In the genomic region with DNA sequence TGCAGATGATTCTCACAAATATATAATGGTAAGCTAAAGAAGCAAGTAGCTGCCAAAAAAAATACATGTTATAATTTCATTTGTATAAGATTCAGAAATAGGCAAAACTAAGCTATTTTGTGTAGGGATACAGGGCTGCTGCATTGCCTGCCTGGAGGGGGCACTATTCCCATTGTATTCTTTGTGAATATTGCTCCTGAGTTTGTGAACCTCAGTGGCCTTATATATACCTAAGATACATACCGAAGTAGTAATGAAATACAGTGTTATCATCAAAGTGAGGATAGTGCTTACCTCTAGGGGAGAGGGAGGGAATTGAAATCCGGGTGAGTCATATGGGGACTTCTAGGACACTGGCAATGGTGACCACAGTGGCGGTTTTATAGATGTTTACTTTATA, we compare ENCODE assay signal across 1 cellular context.
TF ChIP-seq lines count a peak whose summit lies in the region.

No MANE protein-coding gene starts in this region.

TF ChIP-seq in GM12878, 131 proteins besides CTCF, POLR2A, EP300 and RAD21 (continued from another document):
- TF ChIP-seq, protein P1, sequence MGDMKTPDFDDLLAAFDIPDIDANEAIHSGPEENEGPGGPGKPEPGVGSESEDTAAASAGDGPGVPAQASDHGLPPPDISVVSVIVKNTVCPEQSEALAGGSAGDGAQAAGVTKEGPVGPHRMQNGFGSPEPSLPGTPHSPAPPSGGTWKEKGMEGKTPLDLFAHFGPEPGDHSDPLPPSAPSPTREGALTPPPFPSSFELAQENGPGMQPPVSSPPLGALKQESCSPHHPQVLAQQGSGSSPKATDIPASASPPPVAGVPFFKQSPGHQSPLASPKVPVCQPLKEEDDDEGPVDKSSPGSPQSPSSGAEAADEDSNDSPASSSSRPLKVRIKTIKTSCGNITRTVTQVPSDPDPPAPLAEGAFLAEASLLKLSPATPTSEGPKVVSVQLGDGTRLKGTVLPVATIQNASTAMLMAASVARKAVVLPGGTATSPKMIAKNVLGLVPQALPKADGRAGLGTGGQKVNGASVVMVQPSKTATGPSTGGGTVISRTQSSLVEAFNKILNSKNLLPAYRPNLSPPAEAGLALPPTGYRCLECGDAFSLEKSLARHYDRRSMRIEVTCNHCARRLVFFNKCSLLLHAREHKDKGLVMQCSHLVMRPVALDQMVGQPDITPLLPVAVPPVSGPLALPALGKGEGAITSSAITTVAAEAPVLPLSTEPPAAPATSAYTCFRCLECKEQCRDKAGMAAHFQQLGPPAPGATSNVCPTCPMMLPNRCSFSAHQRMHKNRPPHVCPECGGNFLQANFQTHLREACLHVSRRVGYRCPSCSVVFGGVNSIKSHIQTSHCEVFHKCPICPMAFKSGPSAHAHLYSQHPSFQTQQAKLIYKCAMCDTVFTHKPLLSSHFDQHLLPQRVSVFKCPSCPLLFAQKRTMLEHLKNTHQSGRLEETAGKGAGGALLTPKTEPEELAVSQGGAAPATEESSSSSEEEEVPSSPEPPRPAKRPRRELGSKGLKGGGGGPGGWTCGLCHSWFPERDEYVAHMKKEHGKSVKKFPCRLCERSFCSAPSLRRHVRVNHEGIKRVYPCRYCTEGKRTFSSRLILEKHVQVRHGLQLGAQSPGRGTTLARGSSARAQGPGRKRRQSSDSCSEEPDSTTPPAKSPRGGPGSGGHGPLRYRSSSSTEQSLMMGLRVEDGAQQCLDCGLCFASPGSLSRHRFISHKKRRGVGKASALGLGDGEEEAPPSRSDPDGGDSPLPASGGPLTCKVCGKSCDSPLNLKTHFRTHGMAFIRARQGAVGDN (IDR thresholded peaks at IDR 0.05): no peak
- TF ChIP-seq, protein P2, sequence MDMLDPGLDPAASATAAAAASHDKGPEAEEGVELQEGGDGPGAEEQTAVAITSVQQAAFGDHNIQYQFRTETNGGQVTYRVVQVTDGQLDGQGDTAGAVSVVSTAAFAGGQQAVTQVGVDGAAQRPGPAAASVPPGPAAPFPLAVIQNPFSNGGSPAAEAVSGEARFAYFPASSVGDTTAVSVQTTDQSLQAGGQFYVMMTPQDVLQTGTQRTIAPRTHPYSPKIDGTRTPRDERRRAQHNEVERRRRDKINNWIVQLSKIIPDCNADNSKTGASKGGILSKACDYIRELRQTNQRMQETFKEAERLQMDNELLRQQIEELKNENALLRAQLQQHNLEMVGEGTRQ (IDR thresholded peaks at IDR 0.05; ENCODE audit: borderline replicate concordance, low read depth, low read length): no peak
- TF ChIP-seq, protein P3, sequence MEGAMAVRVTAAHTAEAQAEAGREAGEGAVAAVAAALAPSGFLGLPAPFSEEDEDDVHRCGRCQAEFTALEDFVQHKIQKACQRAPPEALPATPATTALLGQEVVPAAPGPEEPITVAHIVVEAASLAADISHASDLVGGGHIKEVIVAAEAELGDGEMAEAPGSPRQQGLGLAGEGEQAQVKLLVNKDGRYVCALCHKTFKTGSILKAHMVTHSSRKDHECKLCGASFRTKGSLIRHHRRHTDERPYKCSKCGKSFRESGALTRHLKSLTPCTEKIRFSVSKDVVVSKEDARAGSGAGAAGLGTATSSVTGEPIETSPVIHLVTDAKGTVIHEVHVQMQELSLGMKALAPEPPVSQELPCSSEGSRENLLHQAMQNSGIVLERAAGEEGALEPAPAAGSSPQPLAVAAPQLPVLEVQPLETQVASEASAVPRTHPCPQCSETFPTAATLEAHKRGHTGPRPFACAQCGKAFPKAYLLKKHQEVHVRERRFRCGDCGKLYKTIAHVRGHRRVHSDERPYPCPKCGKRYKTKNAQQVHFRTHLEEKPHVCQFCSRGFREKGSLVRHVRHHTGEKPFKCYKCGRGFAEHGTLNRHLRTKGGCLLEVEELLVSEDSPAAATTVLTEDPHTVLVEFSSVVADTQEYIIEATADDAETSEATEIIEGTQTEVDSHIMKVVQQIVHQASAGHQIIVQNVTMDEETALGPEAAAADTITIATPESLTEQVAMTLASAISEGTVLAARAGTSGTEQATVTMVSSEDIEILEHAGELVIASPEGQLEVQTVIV (IDR thresholded peaks at IDR 0.05; ENCODE audit: borderline replicate concordance, partially characterized antibody): no peak
- TF ChIP-seq, protein P4, sequence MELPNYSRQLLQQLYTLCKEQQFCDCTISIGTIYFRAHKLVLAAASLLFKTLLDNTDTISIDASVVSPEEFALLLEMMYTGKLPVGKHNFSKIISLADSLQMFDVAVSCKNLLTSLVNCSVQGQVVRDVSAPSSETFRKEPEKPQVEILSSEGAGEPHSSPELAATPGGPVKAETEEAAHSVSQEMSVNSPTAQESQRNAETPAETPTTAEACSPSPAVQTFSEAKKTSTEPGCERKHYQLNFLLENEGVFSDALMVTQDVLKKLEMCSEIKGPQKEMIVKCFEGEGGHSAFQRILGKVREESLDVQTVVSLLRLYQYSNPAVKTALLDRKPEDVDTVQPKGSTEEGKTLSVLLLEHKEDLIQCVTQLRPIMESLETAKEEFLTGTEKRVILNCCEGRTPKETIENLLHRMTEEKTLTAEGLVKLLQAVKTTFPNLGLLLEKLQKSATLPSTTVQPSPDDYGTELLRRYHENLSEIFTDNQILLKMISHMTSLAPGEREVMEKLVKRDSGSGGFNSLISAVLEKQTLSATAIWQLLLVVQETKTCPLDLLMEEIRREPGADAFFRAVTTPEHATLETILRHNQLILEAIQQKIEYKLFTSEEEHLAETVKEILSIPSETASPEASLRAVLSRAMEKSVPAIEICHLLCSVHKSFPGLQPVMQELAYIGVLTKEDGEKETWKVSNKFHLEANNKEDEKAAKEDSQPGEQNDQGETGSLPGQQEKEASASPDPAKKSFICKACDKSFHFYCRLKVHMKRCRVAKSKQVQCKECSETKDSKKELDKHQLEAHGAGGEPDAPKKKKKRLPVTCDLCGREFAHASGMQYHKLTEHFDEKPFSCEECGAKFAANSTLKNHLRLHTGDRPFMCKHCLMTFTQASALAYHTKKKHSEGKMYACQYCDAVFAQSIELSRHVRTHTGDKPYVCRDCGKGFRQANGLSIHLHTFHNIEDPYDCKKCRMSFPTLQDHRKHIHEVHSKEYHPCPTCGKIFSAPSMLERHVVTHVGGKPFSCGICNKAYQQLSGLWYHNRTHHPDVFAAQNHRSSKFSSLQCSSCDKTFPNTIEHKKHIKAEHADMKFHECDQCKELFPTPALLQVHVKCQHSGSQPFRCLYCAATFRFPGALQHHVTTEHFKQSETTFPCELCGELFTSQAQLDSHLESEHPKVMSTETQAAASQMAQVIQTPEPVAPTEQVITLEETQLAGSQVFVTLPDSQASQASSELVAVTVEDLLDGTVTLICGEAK (IDR thresholded peaks at IDR 0.05; ENCODE audit: borderline replicate concordance): no peak
- no peak for TF ChIP-seq HDAC6 (IDR thresholded peaks at IDR 0.05; ENCODE audit: unreplicated experiment)
- TF ChIP-seq, protein P5, sequence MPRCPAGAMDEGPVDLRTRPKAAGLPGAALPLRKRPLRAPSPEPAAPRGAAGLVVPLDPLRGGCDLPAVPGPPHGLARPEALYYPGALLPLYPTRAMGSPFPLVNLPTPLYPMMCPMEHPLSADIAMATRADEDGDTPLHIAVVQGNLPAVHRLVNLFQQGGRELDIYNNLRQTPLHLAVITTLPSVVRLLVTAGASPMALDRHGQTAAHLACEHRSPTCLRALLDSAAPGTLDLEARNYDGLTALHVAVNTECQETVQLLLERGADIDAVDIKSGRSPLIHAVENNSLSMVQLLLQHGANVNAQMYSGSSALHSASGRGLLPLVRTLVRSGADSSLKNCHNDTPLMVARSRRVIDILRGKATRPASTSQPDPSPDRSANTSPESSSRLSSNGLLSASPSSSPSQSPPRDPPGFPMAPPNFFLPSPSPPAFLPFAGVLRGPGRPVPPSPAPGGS (IDR thresholded peaks at IDR 0.05; ENCODE audit: borderline replicate concordance, insufficient read depth, low read depth, low read length, poor library complexity, severe bottlenecking): no peak
- TF ChIP-seq SMAD1 (IDR thresholded peaks at IDR 0.05; ENCODE audit: low read depth, partially characterized antibody): no peak
- TF ChIP-seq EZH2 (IDR thresholded peaks at IDR 0.05; ENCODE audit: borderline replicate concordance, control insufficient read depth, low read depth, low read length): no peak
- no peak for TF ChIP-seq RFX5 (IDR thresholded peaks at IDR 0.05; ENCODE audit: low read depth, low read length)
